In the genomic region with DNA sequence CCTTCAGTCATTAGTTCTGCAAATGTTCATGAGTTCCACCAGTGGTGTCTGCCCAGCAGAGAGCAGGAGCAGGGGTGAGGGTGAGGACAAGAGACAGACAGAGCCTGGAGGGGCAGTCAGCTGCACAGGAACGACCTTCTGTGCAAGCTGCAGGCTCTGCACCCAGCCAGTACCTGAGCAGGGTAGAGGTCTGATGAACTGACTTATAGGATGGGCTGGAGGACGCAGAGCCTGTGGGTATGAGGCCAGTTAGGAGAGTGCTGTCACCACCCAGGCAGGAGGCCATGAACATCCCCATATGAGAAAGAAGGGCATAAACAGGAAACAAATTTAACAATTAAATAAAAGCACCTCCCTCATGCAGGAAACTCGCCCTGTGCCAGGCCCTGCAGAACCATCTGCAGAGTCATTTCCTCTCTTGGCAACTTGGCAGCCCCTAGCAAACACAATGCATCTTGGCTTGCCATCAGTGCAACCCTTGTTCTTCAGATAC, we compare ENCODE assay signal across 9 cellular contexts. TPM values are rescaled to one million over a fixed set of nuclear protein-coding genes. Genes with fewer than 3 reads are reported as not detected.
DNase-seq lines count a peak whose midpoint lies in the region; TF ChIP-seq lines count a peak whose summit lies in the region.
"Had no signal": no experiment of that assay in that cellular context is flagged by ENCODE, and none has a peak within 500 bp of the region (broad histone marks: within the 10 kb centered on the region; RNA-seq: fewer than 3 reads in every experiment).

No MANE protein-coding gene starts in this region.

- no peak overlapping the region for H3K4me3 ChIP-seq in transverse colon
- H3K4me3 ChIP-seq in lower leg skin (ENCODE audit: low read depth, poor library complexity, severe bottlenecking), result no peak overlapping the region

- TF ChIP-seq POLR2A in transverse colon (IDR thresholded peaks at IDR 0.05), result no peak
- TF ChIP-seq POLR2A in lower leg skin (IDR thresholded peaks at IDR 0.05), result no peak

- peak overlapping the region; percentile 20 for H3K27ac Mint-ChIP-seq in glutamatergic neuron (ENCODE audit: unreplicated experiment)

- H3K4me3 Mint-ChIP-seq in glutamatergic neuron (ENCODE audit: unreplicated experiment), result no peak overlapping the region

- H3K4me1 ChIP-seq in transverse colon, result peaks cover 0 to 42% (median 13%) of the 10 kb centered on the region in 4 donors

- H3K4me1 Mint-ChIP-seq in glutamatergic neuron (ENCODE audit: low read depth, unreplicated experiment), result no peaks in the 10 kb centered on the region

- no peaks in the 10 kb centered on the region for H3K36me3 Mint-ChIP-seq in glutamatergic neuron (ENCODE audit: unreplicated experiment)

- peak; percentile 64 for DNase-seq in activated gamma-delta T cell treated with Interleukin-2 at 50 U/mL for 16 hours
- DNase-seq in activated gamma-delta T cell (lab: John Stamatoyannopoulos, UW), result no peak
- DNase-seq in activated CD8-positive, alpha-beta memory T cell treated with anti-CD3 and anti-CD28 coated beads for 24 hours, result peak; percentile 73
- no peak for DNase-seq in glutamatergic neuron
- DNase-seq in transverse colon, result peak; percentile 37
- no peak for DNase-seq in amygdala (lab: John Stamatoyannopoulos, UW)
- no peak for DNase-seq in Ammon's horn (ENCODE audit: low spot score)
- no peak for DNase-seq in lower leg skin (ENCODE audit: low spot score in 2 of 2)
- DNase-seq: NCI-H1694 treated with DMSO at 0.1 percent for 48 hours had no signal

- in situ Hi-C loops in transverse colon (cut with MboI; ENCODE audit: low pct_ligation_motif_present in 1 of 4, low pct_unique_long_range_greater_than_20kb in 1 of 4, low sequenced_read_pairs in 3 of 4), result loop anchor here in 1 of 4 donors (25.0 kb wide), 1 partner anchor 632 kb away; no protein-coding TSS in a partner anchor

- TF ChIP-seq EP300 in transverse colon (IDR thresholded peaks at IDR 0.05; ENCODE audit: low read depth), result no peak

- H3K27me3 Mint-ChIP-seq in glutamatergic neuron (ENCODE audit: unreplicated experiment), result peaks cover 6% of the 10 kb centered on the region

- TF ChIP-seq CTCF in glutamatergic neuron (IDR thresholded peaks at IDR 0.05; ENCODE audit: partially characterized antibody, unreplicated experiment) (no peak), transverse colon (IDR thresholded peaks at IDR 0.05) (no peak), lower leg skin (IDR thresholded peaks at IDR 0.05) (no peak)

- H3K27ac ChIP-seq in transverse colon, result peak overlapping the region in 3 of 4 donors; percentile 11 to 58 (median 51)

- no peaks in the 10 kb centered on the region for H3K36me3 ChIP-seq in transverse colon

- 21 to 50% methylated on average over 1 to 3 of the region's 3 CpGs for WGBS in transverse colon (ENCODE audit: low coverage in 1 of 2), 2 donors
- 31 to 35% methylated on average over 3 of the region's 3 CpGs for WGBS in lower leg skin, 2 donors

- no peaks in the 10 kb centered on the region for H3K27me3 ChIP-seq in transverse colon

- intact Hi-C loops in transverse colon (cut with DNase I; ENCODE audit: low total_unique reads) (no loop called here), lower leg skin (cut with DNase I; ENCODE audit: low total_unique reads) (no loop called here)

- H3K9me3 ChIP-seq in transverse colon, result no peaks in the 10 kb centered on the region

- H3K9me3 Mint-ChIP-seq in glutamatergic neuron (ENCODE audit: unreplicated experiment), result no peaks in the 10 kb centered on the region

RNA-seq across cellular contexts. Expression of gene C6orf15, which starts 17.9 kb away (rescaled TPM):
- not detected for total RNA-seq in glutamatergic neuron (ENCODE audit: unreplicated experiment)
- not detected for total RNA-seq in transverse colon
- total RNA-seq in lower leg skin, result 10 to 100 TPM in 3 of 4 donors, 1 to 10 TPM in 1; 7.5 to 20.2 (median 15.2) TPM

RNA-seq across cellular contexts. Expression of gene PSORS1C1, which starts 20.2 kb away (rescaled TPM):
- not detected for total RNA-seq in glutamatergic neuron (ENCODE audit: unreplicated experiment)
- total RNA-seq in transverse colon, result 10 to 100 TPM in 2 of 4 donors, 1 to 10 TPM in 2; 8.8 to 19.0 (median 13.4) TPM
- 10 to 100 TPM in 1 of 4 donors, 1 to 10 TPM in 3; 1.8 to 21.4 (median 6.2) TPM for total RNA-seq in lower leg skin

RNA-seq across cellular contexts. Expression of gene CDSN, which starts 25.8 kb away (rescaled TPM):
- not detected for total RNA-seq in glutamatergic neuron (ENCODE audit: unreplicated experiment)
- total RNA-seq in transverse colon, result not detected
- total RNA-seq in lower leg skin, result 1,000 to 10,000 TPM in 1 of 4 donors, 100 to 1,000 TPM in 3; 480 to 1,164 (median 686) TPM

RNA-seq across cellular contexts. Expression of gene PSORS1C2, which starts 44.4 kb away (rescaled TPM):
- total RNA-seq in glutamatergic neuron (ENCODE audit: unreplicated experiment) (0.49 TPM), transverse colon (not detected), lower leg skin (10 to 100 TPM; 34.8 to 55.5 (median 44.1) TPM)

Comparison
In these comparisons a context has a peak if more than half of its experiments do, and no peak if none do; other contexts are left out.
1. DNase-seq: peak in activated gamma-delta T cell treated with Interleukin-2 at 50 U/mL for 16 hours (single experiment), activated CD8-positive, alpha-beta memory T cell treated with anti-CD3 and anti-CD28 coated beads for 24 hours (single experiment) and transverse colon (single experiment); none in activated gamma-delta T cell (single experiment), glutamatergic neuron (single experiment), amygdala (0 of 56), Ammon's horn (single experiment) and lower leg skin (0 of 2).
2. RNA of gene CDSN, which starts 25.8 kb away (total RNA-seq): 480 to 1,164 TPM in lower leg skin; not detected in glutamatergic neuron (single experiment) and not detected in transverse colon; every median in the first group is over 100 times any median in the second.